In genomic region chr2:45067859-45068642, GRCh38 we compare ENCODE assay signal across 13 cellular contexts. TPM values are rescaled to one million over a fixed set of nuclear protein-coding genes. Genes with fewer than 3 reads are reported as not detected.
A peak's percentile ranks its signal among the peaks of the same experiment; 100 is the strongest.
DNase-seq lines count a peak whose midpoint lies in the region; ATAC-seq and TF ChIP-seq lines count a peak whose summit lies in the region.
"Had no signal": no experiment of that assay in that cellular context is flagged by ENCODE, and none has a peak within 500 bp of the region (broad histone marks: within the 10 kb centered on the region; RNA-seq: fewer than 3 reads in every experiment).

No MANE protein-coding gene starts in this region.

- ATAC-seq in omental fat pad (ENCODE audit: low FRiP score) (peak; percentile 37), GM19395 (IDR thresholded peaks at IDR 0.05; ENCODE audit: unreplicated experiment) (no peak), HG02852 (IDR thresholded peaks at IDR 0.05; ENCODE audit: unreplicated experiment) (no peak), HG03520 (IDR thresholded peaks at IDR 0.05; ENCODE audit: unreplicated experiment) (no peak)
- ATAC-seq in activated T-helper 17 cell treated with anti-CD3 and anti-CD28 coated beads, Interleukin-2, amount 50 U/mL, for 72 hours (replicated peaks) = no peak
- ATAC-seq: natural killer cell; stimulated activated naive B cell treated with anti-CD40 and anti-IgM and Interleukin-4, amounts not matched to agents 10 μg/mL and 1 μg/mL and 100 μg/mL, for 72 hours had no signal

- H3K4me3 Mint-ChIP-seq in activated T-helper 17 cell treated with anti-CD3 and anti-CD28 coated beads, Interleukin-2, amount 50 U/mL, for 72 hours = no peak overlapping the region
- H3K4me3 Mint-ChIP-seq: natural killer cell; stimulated activated naive B cell treated with anti-CD40 and anti-IgM and Interleukin-4, amounts not matched to agents 10 μg/mL and 1 μg/mL and 100 μg/mL, for 72 hours; T-helper 1 cell treated with Interleukin-12 subunit alpha and Interleukin-12 subunit beta and Interleukin-4 antibody, amounts not matched to agents 30 μg/mL and 1 μg/mL, for 36 hours had no signal

- H3K4me1 Mint-ChIP-seq in activated T-helper 17 cell treated with anti-CD3 and anti-CD28 coated beads, Interleukin-2, amount 50 U/mL, for 72 hours = no peaks in the 10 kb centered on the region
- H3K4me1 Mint-ChIP-seq: natural killer cell; stimulated activated naive B cell treated with anti-CD40 and anti-IgM and Interleukin-4, amounts not matched to agents 10 μg/mL and 1 μg/mL and 100 μg/mL, for 72 hours had no signal

- H3K27ac Mint-ChIP-seq in activated T-helper 17 cell treated with anti-CD3 and anti-CD28 coated beads, Interleukin-2, amount 50 U/mL, for 72 hours = no peak overlapping the region
- H3K27ac Mint-ChIP-seq: natural killer cell; stimulated activated naive B cell treated with anti-CD40 and anti-IgM and Interleukin-4, amounts not matched to agents 10 μg/mL and 1 μg/mL and 100 μg/mL, for 72 hours; T-helper 1 cell treated with Interleukin-12 subunit alpha and Interleukin-12 subunit beta and Interleukin-4 antibody, amounts not matched to agents 30 μg/mL and 1 μg/mL, for 36 hours had no signal

- H3K9me3 Mint-ChIP-seq in activated T-helper 17 cell treated with anti-CD3 and anti-CD28 coated beads, Interleukin-2, amount 50 U/mL, for 72 hours = no peaks in the 10 kb centered on the region
- H3K9me3 Mint-ChIP-seq: natural killer cell; stimulated activated naive B cell treated with anti-CD40 and anti-IgM and Interleukin-4, amounts not matched to agents 10 μg/mL and 1 μg/mL and 100 μg/mL, for 72 hours; T-helper 1 cell treated with Interleukin-12 subunit alpha and Interleukin-12 subunit beta and Interleukin-4 antibody, amounts not matched to agents 30 μg/mL and 1 μg/mL, for 36 hours had no signal

- H3K36me3 Mint-ChIP-seq in activated T-helper 17 cell treated with anti-CD3 and anti-CD28 coated beads, Interleukin-2, amount 50 U/mL, for 72 hours (ENCODE audit: low read depth) = no peaks in the 10 kb centered on the region
- H3K36me3 Mint-ChIP-seq: natural killer cell; stimulated activated naive B cell treated with anti-CD40 and anti-IgM and Interleukin-4, amounts not matched to agents 10 μg/mL and 1 μg/mL and 100 μg/mL, for 72 hours had no signal

- peaks cover 37% of the 10 kb centered on the region for H3K27me3 Mint-ChIP-seq in activated T-helper 17 cell treated with anti-CD3 and anti-CD28 coated beads, Interleukin-2, amount 50 U/mL, for 72 hours

- TF ChIP-seq CTCF in omental fat pad (IDR thresholded peaks at IDR 0.05) = no peak

- DNase-seq in ELR (ENCODE audit: low read depth) (peak; percentile 8), NCI-H524 (lab: John Stamatoyannopoulos, UW) (peak; percentile 93 to 97), fibroblast of peridontal ligament (ENCODE audit: extremely low read depth) (peak; percentile 66), omental fat pad (ENCODE audit: low spot score) (no peak)
- DNase-seq: activated CD8-positive, alpha-beta memory T cell treated with anti-CD3 and anti-CD28 coated beads for 24 hours; natural killer cell; NCI-H1105; stimulated activated naive B cell treated with anti-CD40 and anti-IgM and Interleukin-4, amounts not matched to agents 10 μg/mL and 1 μg/mL and 100 μg/mL, for 72 hours had no signal

RNA-seq across cellular contexts. Expression of gene SIX2, which starts 58.8 kb away (rescaled TPM):
- 10 to 100 TPM in 3 of 4 donors, 1 to 10 TPM in 1; 3.6 to 26.3 (median 12.7) TPM for total RNA-seq in omental fat pad
- not detected for total RNA-seq in activated T-helper 17 cell treated with anti-CD3 and anti-CD28 coated beads, Interleukin-2, amount 50 U/mL, for 72 hours
- total RNA-seq: natural killer cell had no signal

Comparison
In these comparisons a context has a peak if more than half of its experiments do, and no peak if none do; other contexts are left out.
1. RNA of gene SIX2, which starts 58.8 kb away (total RNA-seq): 3.6 to 26.3 TPM in omental fat pad; not detected in activated T-helper 17 cell treated with anti-CD3 and anti-CD28 coated beads, Interleukin-2, amount 50 U/mL, for 72 hours; every median in the first group is over 4 times any median in the second.